Comparison of ENCODE assay signal across 1 cellular context in genomic region chr19:343451-343931, GRCh38.
TF ChIP-seq lines count a peak whose summit lies in the region.

No MANE protein-coding gene starts in this region.

TF ChIP-seq in GM23338, 12 proteins besides CTCF, POLR2A, EP300 and RAD21 (continued from another document):
- TF ChIP-seq ZNF462 (CRISPR knock-in tag; IDR thresholded peaks at IDR 0.05): no peak
- no peak for TF ChIP-seq CREB1 (CRISPR knock-in tag; IDR thresholded peaks at IDR 0.05; ENCODE audit: low read depth)
- TF ChIP-seq JUNB (IDR thresholded peaks at IDR 0.05; ENCODE audit: unreplicated experiment): no peak
- no peak for TF ChIP-seq EZH2phosphoT487 (IDR thresholded peaks at IDR 0.05; ENCODE audit: unreplicated experiment)
- TF ChIP-seq ZNF114 (CRISPR knock-in tag; IDR thresholded peaks at IDR 0.05): no peak
TF ChIP-seq in GM23338: peak in this region for 0.
